In genomic region chr6:100185615-100186014, GRCh38 we compare ENCODE assay signal across 22 cellular contexts.
DNase-seq lines count a peak whose midpoint lies in the region; ATAC-seq and TF ChIP-seq lines count a peak whose summit lies in the region.
"Had no signal": no experiment of that assay in that cellular context is flagged by ENCODE, and none has a peak within 500 bp of the region (broad histone marks: within the 10 kb centered on the region; RNA-seq: fewer than 3 reads in every experiment).

No MANE protein-coding gene starts in this region.

- peak; percentile 41; the same call in 1 of the 3 replicates for ATAC-seq in DND-41 (ENCODE audit: insufficient read depth, low read depth)
- ATAC-seq in GM19455 (IDR thresholded peaks at IDR 0.05; ENCODE audit: unreplicated experiment), result peak; percentile 82
- ATAC-seq in HG02763 (IDR thresholded peaks at IDR 0.05; ENCODE audit: unreplicated experiment), result peak; percentile 77
- ATAC-seq in HG03521 (IDR thresholded peaks at IDR 0.05; ENCODE audit: unreplicated experiment), result peak; percentile 59
- ATAC-seq: activated CD8-positive, alpha-beta T cell treated with anti-CD3 and anti-CD28 coated beads, Interleukin-2, amount 10 ng/mL, durations not matched to agents 7 days and 5 days; T-helper 17 cell had no signal

- no peak for TF ChIP-seq CTCF in DND-41 (IDR thresholded peaks at IDR 0.05; ENCODE audit: borderline replicate concordance, extremely low read depth, low read length, poor library complexity, severe bottlenecking)

- H3K36me3 ChIP-seq in DND-41 (ENCODE audit: insufficient read depth, low read length), result no peaks in the 10 kb centered on the region
- H3K36me3 ChIP-seq: breast epithelium, thyroid gland had no signal

- no peaks in the 10 kb centered on the region for H3K79me2 ChIP-seq in DND-41 (ENCODE audit: insufficient read depth, low read length)
- H3K79me2 ChIP-seq: parathyroid adenoma had no signal

- H3K27me3 ChIP-seq in DND-41 (ENCODE audit: insufficient read depth, low read length, poor library complexity), result no peaks in the 10 kb centered on the region
- H3K27me3 ChIP-seq: breast epithelium, thyroid gland had no signal

- no peak overlapping the region for H3K4me3 ChIP-seq in DND-41 (ENCODE audit: low read depth in 1 of 2, low read length in 2 of 2)
- H3K4me3 ChIP-seq: breast epithelium, thyroid gland had no signal

- peak overlapping the region; percentile 17 for H2AFZ ChIP-seq in DND-41 (ENCODE audit: low read depth, low read length)
- H2AFZ ChIP-seq: parathyroid adenoma had no signal

- no peak overlapping the region for H3K9ac ChIP-seq in DND-41 (ENCODE audit: low read depth, low read length)
- H3K9ac ChIP-seq: parathyroid adenoma had no signal

- H3K27ac ChIP-seq in DND-41 (ENCODE audit: low read length), result peak overlapping the region; percentile 33; the same call in 1 of the 2 replicates
- H3K27ac ChIP-seq: breast epithelium, parathyroid adenoma, RWPE1, thyroid gland had no signal

- H4K20me1 ChIP-seq in DND-41 (ENCODE audit: insufficient read depth, low read length), result no peaks in the 10 kb centered on the region

- no peaks in the 10 kb centered on the region for H3K9me3 ChIP-seq in DND-41 (ENCODE audit: insufficient read depth, low read length, severe bottlenecking)
- H3K9me3 ChIP-seq: breast epithelium, thyroid gland had no signal

- H3K4me2 ChIP-seq in DND-41 (ENCODE audit: insufficient read depth, low read length), result no peak overlapping the region

- peaks cover 39% of the 10 kb centered on the region for H3K4me1 ChIP-seq in DND-41 (ENCODE audit: insufficient read depth, low read length)
- H3K4me1 ChIP-seq: breast epithelium, parathyroid adenoma, thyroid gland had no signal

- DNase-seq in DND-41, result no peak
- no peak for DNase-seq in NCI-H2227 treated with DMSO at 0.1 percent for 48 hours (lab: John Stamatoyannopoulos, UW)
- DNase-seq in hepatic stellate cell (ENCODE audit: low spot score), result no peak
- DNase-seq in stimulated activated CD4-positive, alpha-beta T cell treated with anti-CD3 and anti-CD28 coated beads, Interleukin-12 subunit alpha, Interleukin-12 subunit beta, amount 100 ng/mL, for 4 hours, result no peak
- DNase-seq in stimulated activated CD4-positive, alpha-beta T cell treated with anti-CD3 and anti-CD28 coated beads, Interleukin-2, amount 100 ng/mL, for 24 hours, result no peak
- DNase-seq: activated CD8-positive, alpha-beta T cell treated with anti-CD3 and anti-CD28 coated beads, Interleukin-2, amount 10 ng/mL, durations not matched to agents 7 days and 5 days; activated naive CD4-positive, alpha-beta T cell treated with Interleukin-2 at 50 U/mL for 16 hours; CD8-positive, alpha-beta memory T cell; endodermal cell; GDM1; HFFc6; midbrain; NCI-H1417 treated with DMSO at 0.1 percent for 48 hours; NCI-H510A treated with DMSO at 0.1 percent for 48 hours; T-helper 17 cell; thyroid gland had no signal
